In the genomic region with DNA sequence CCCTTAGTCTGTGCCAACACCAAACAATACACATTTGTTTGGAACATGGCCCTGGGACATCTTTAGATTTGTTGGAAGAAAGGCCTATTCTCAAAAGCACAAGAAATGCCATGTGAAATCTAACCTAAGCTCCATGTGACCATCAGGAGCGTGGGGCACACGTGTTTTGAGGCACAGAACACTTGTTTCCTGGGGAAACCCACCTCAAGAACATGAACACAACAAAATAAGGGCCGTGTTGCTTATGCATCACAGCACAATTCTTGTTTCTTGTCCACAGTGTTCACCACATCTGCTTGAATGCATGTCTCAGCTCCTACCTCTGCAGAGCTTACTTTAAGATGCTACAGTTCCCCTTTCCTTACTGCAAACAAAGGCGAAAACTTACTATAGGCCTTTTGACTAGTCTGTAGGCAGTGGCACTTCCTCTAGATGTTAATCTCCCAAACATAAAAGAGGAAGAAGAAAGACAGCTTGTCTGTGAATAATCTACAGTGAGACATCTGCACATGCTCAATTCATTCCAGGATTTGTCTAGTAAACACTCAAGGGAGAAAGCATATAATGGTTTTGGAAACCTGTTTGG, we compare ENCODE assay signal across 9 cellular contexts.
DNase-seq lines count a peak whose midpoint lies in the region; ATAC-seq, FAIRE-seq and TF ChIP-seq lines count a peak whose summit lies in the region.
"Had no signal": no experiment of that assay in that cellular context is flagged by ENCODE, and none has a peak within 500 bp of the region (broad histone marks: within the 10 kb centered on the region; RNA-seq: fewer than 3 reads in every experiment).

No MANE protein-coding gene starts in this region.

- ATAC-seq in HG03175 (IDR thresholded peaks at IDR 0.05; ENCODE audit: unreplicated experiment) (peak; percentile 98), PC-3 (peak; percentile 66), left lobe of liver (peak; percentile 26)

- H3K36me3 ChIP-seq in PC-3 (ENCODE audit: low read depth, low read length) (no peaks in the 10 kb centered on the region), stomach (no peaks in the 10 kb centered on the region)
- H3K36me3 ChIP-seq: cardiac muscle cell had no signal

- TF ChIP-seq CTCF in PC-3 (conservative IDR thresholded peaks at IDR 0.05; ENCODE audit: low read depth, low read length) (no peak), stomach (IDR thresholded peaks at IDR 0.05) (no peak), type B pancreatic cell (conservative IDR thresholded peaks at IDR 0.05) (no peak)

- no peak overlapping the region for H3K27ac ChIP-seq in PC-3 (ENCODE audit: low read length)
- no peak overlapping the region for H3K27ac ChIP-seq in stomach
- H3K27ac ChIP-seq: cardiac muscle cell had no signal

- WGBS in stomach, 5 donors = 67 to 82% (median 74%) methylated on average over 4 of the region's 4 CpGs

- no peak overlapping the region for H3K27ac Mint-ChIP-seq in type B pancreatic cell

- no peaks in the 10 kb centered on the region for H4K20me1 ChIP-seq in PC-3 (ENCODE audit: low read length)

- CTCF ChIA-PET in PC-3 (lab: Charles Lee) = no interaction called here

- no peaks in the 10 kb centered on the region for H3K36me3 Mint-ChIP-seq in type B pancreatic cell

- DNase-seq in COR-L47 (lab: John Stamatoyannopoulos, UW) = peak; percentile 16
- peak; percentile 31 for DNase-seq in GM19239 (ENCODE audit: insufficient read length, low spot score)
- DNase-seq in PC-3 = peak; percentile 62
- no peak for DNase-seq in left lobe of liver (ENCODE audit: low spot score)
- no peak for DNase-seq in stomach
- DNase-seq in type B pancreatic cell (ENCODE audit: extremely low spot score, unreplicated experiment) = no peak
- DNase-seq in stimulated activated CD4-positive, alpha-beta T cell treated with anti-CD3 and anti-CD28 coated beads, Interleukin-15, amount 100 ng/mL, for 24 hours = no peak

- no peak for TF ChIP-seq EP300 in stomach (IDR thresholded peaks at IDR 0.05)

- H3F3A ChIP-seq in PC-3 (ENCODE audit: low read length, unreplicated experiment) = peaks cover 10% of the 10 kb centered on the region

- intact Hi-C loops in PC-3 (cut with micrococcal nuclease) (no loop called here), stomach (cut with DNase I; ENCODE audit: low total_unique reads) (no loop called here)

- peak overlapping the region; percentile 68 for H2AFZ ChIP-seq in PC-3 (ENCODE audit: low read length)

- no peaks in the 10 kb centered on the region for H3K9me2 ChIP-seq in PC-3 (replicated peaks; ENCODE audit: low read length)

- peaks cover 19% of the 10 kb centered on the region for H3K4me1 Mint-ChIP-seq in type B pancreatic cell (ENCODE audit: unreplicated experiment)

- H3K27me3 Mint-ChIP-seq in type B pancreatic cell = no peaks in the 10 kb centered on the region

- no peak for TF ChIP-seq POLR2A in stomach (IDR thresholded peaks at IDR 0.05)

- no peaks in the 10 kb centered on the region for H3K9me3 ChIP-seq in PC-3 (ENCODE audit: low read length)
- H3K9me3 ChIP-seq in stomach = no peaks in the 10 kb centered on the region

- H3K4me3 ChIP-seq in PC-3 (ENCODE audit: low read length) (no peak overlapping the region), stomach (no peak overlapping the region)
- H3K4me3 ChIP-seq: cardiac muscle cell had no signal

- no TSS peak for BruUV-seq in PC-3 (replicated peaks; lab: Mats Ljungman, UMichigan)

- H3K79me2 ChIP-seq in PC-3 (ENCODE audit: low read length) = no peaks in the 10 kb centered on the region

- H3K4me1 ChIP-seq in PC-3 (ENCODE audit: insufficient read depth, low read length) = peaks cover 13% of the 10 kb centered on the region
- peaks cover 0 to 27% (median 9%) of the 10 kb centered on the region in 4 donors for H3K4me1 ChIP-seq in stomach

- FAIRE-seq in GM19239 (lab: Jason Lieb, UNC) = peak; percentile 97

- H3K9me3 Mint-ChIP-seq in type B pancreatic cell = peaks cover 2% of the 10 kb centered on the region

- H3K4me3 Mint-ChIP-seq in type B pancreatic cell = no peak overlapping the region

- H3K9ac ChIP-seq in PC-3 (ENCODE audit: low read length) = no peak overlapping the region

- no peaks in the 10 kb centered on the region for H3K27me3 ChIP-seq in PC-3 (ENCODE audit: low read length)
- no peaks in the 10 kb centered on the region for H3K27me3 ChIP-seq in stomach
- H3K27me3 ChIP-seq: cardiac muscle cell had no signal

- peak overlapping the region; percentile 27; the same call in 1 of the 2 replicates for H3K4me2 ChIP-seq in PC-3 (ENCODE audit: low read length)

- POLR2A ChIA-PET in PC-3 (lab: Charles Lee; ENCODE audit: unreplicated experiment) = no interaction called here

Comparison
In these comparisons a context has a peak if more than half of its experiments do, and no peak if none do; other contexts are left out.
1. DNase-seq: peak in COR-L47 (single experiment), GM19239 (single experiment) and PC-3 (single experiment); none in left lobe of liver (single experiment), stomach (single experiment), type B pancreatic cell (single experiment) and stimulated activated CD4-positive, alpha-beta T cell treated with anti-CD3 and anti-CD28 coated beads, Interleukin-15, amount 100 ng/mL, for 24 hours (single experiment).
2. ATAC-seq: peak in every context shown above with its lines; median percentile 98 in HG03175; 66 in PC-3; 26 in left lobe of liver.